In genomic region chr16:81493755-81494433, GRCh38 we compare ENCODE assay signal across 8 cellular contexts. TPM values are rescaled to one million over a fixed set of nuclear protein-coding genes. Genes with fewer than 3 reads are reported as not detected.
DNase-seq lines count a peak whose midpoint lies in the region.

No MANE protein-coding gene starts in this region.

- DNase-seq in ELR (ENCODE audit: low read depth) (peak; percentile 91), SHP77 treated with DMSO at 0.1 percent for 48 hours (lab: John Stamatoyannopoulos, UW) (peak; percentile 5), myocyte (ENCODE audit: low read depth) (peak; percentile 53), ureter (ENCODE audit: low spot score) (peak; percentile 83), NCI-H128 (lab: John Stamatoyannopoulos, UW; ENCODE audit: unreplicated experiment) (no peak), SKM-1 treated with dmso at 0.1 percent for 144 hours (lab: John Stamatoyannopoulos, UW; ENCODE audit: unreplicated experiment) (no peak), substantia nigra (lab: John Stamatoyannopoulos, UW) (no peak)
- DNase-seq in effector CD4-positive, alpha-beta T cell: peak; percentile 27

- H3K27ac ChIP-seq in substantia nigra (ENCODE audit: low read depth, low read length, poor library complexity, severe bottlenecking): no peak overlapping the region

RNA-seq across cellular contexts. Expression of gene CMIP, which starts 49.3 kb away (rescaled TPM):
- total RNA-seq in myocyte (13.5 and 20.0 TPM in 2 replicates), ureter (98.0 TPM)
- 76.5 TPM for polyA plus RNA-seq in myocyte (2012)

Comparison
In these comparisons a context has a peak if more than half of its experiments do, and no peak if none do; other contexts are left out.
1. DNase-seq: peak in ELR (single experiment), SHP77 treated with DMSO at 0.1 percent for 48 hours (single experiment), effector CD4-positive, alpha-beta T cell (single experiment), myocyte (single experiment) and ureter (single experiment); none in NCI-H128 (single experiment), SKM-1 treated with dmso at 0.1 percent for 144 hours (single experiment) and substantia nigra (0 of 49).